Comparison of ENCODE assay signal across 19 cellular contexts in the genomic region with DNA sequence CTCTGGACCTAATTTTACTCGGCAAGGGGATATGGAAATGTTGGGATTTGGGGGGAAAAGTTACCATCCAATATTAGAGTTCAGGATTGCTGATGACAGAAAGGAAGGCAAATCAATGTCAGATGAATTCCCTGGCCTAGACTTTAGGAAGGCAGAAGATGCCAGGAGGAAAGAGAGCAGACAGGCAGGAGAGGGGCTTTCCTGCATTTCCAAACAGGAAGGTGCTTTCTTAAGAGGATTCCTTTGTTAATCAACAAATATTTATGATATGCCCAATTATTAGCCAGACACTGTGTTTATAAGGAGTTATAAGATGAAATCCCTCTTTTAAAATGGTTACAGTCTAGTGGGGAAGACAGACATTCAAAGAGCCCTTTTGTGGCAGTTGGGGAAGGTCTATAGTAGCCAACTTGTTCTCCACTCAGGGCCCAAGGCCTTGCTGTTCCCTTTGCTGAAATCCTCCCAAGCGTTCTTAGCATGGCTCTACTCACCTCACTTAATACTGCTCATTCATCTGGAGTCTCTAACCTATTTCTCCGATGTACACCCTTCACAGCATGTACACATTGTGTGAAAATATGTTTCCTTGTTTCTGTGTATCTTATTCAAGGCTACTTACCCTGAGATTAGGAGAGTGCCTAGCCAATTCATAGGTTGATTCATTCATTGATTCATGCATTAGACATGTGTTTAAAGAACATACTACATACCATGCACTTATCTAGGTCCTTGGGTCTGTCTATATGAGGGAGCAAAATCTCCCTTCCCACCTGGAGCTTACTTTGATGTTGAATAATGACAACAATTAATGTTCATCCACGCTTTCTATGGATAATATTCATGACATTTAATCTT. TPM values are rescaled to one million over a fixed set of nuclear protein-coding genes. Genes with fewer than 3 reads are reported as not detected.
DNase-seq lines count a peak whose midpoint lies in the region; FAIRE-seq and TF ChIP-seq lines count a peak whose summit lies in the region.
"Had no signal": no experiment of that assay in that cellular context is flagged by ENCODE, and none has a peak within 500 bp of the region (broad histone marks: within the 10 kb centered on the region; RNA-seq: fewer than 3 reads in every experiment).

No MANE protein-coding gene starts in this region.

- H3K4me3 Mint-ChIP-seq in endodermal cell = no peak overlapping the region
- H3K4me3 Mint-ChIP-seq: B cell had no signal

- H3K9me3 Mint-ChIP-seq in endodermal cell = no peaks in the 10 kb centered on the region

- no peak for TF ChIP-seq EP300 in stomach (IDR thresholded peaks at IDR 0.05)

- H3K4me1 ChIP-seq in stomach (peaks cover 9 to 52% (median 26%) of the 10 kb centered on the region in 4 donors), endodermal cell (ENCODE audit: control insufficient read depth, insufficient read depth, low read length) (no peaks in the 10 kb centered on the region)

- H3K36me3 ChIP-seq in bronchial epithelial cell (ENCODE audit: control insufficient read depth, insufficient read depth, low read length) (no peaks in the 10 kb centered on the region), stomach (peaks cover 0 to 6% (median 0%) of the 10 kb centered on the region in 4 donors), endodermal cell (ENCODE audit: control insufficient read depth, insufficient read depth, low read length) (no peaks in the 10 kb centered on the region)

- H3K9me3 ChIP-seq in stomach = no peaks in the 10 kb centered on the region
- no peaks in the 10 kb centered on the region for H3K9me3 ChIP-seq in endodermal cell (ENCODE audit: control insufficient read depth, low read length)

- H3K27me3 ChIP-seq in bronchial epithelial cell (ENCODE audit: control insufficient read depth, insufficient read depth, low read length) (no peaks in the 10 kb centered on the region), stomach (peaks cover 0 to 5% (median 0%) of the 10 kb centered on the region in 3 donors), endodermal cell (ENCODE audit: control insufficient read depth, insufficient read depth, low read length, poor library complexity, severe bottlenecking) (peaks cover 32% of the 10 kb centered on the region)

- peak overlapping the region in 3 of 5 donors; percentile 49 to 84 (median 61) for H3K27ac ChIP-seq in stomach
- no peak overlapping the region for H3K27ac ChIP-seq in endodermal cell (ENCODE audit: low read depth, low read length)

- H3K36me3 Mint-ChIP-seq in endodermal cell (ENCODE audit: low read depth) = no peaks in the 10 kb centered on the region

- peak; percentile 10 for DNase-seq in HCEC 1CT
- DNase-seq in bronchial epithelial cell (ENCODE audit: low read depth) = peak; percentile 64
- DNase-seq in kidney tubule cell (ENCODE audit: low spot score) = peak; percentile 31
- no peak for DNase-seq in stomach
- no peak for DNase-seq in GDM1 (lab: John Stamatoyannopoulos, UW)
- no peak for DNase-seq in GM13976 (ENCODE audit: low spot score)
- DNase-seq in HT-29 (ENCODE audit: low spot score) = no peak
- DNase-seq in endodermal cell = no peak
- DNase-seq: activated CD4-positive, CD25-positive, alpha-beta regulatory T cell treated with anti-CD3 and anti-CD28 coated beads, Interleukin-2, amount 50 U/mL, for 72 hours; activated gamma-delta T cell; dorsolateral prefrontal cortex; foreskin fibroblast; Kasumi-1; mammary epithelial cell; NCI-H1417; NK-92 treated with Interleukin-12 subunit alpha and Interleukin-12 subunit beta, amount 100 ng/mL, for 24 hours; stimulated activated naive CD4-positive, alpha-beta T cell; T-helper 2 cell had no signal

- H3K27ac Mint-ChIP-seq in endodermal cell = no peak overlapping the region
- H3K27ac Mint-ChIP-seq: B cell had no signal

- peaks cover 16% of the 10 kb centered on the region for H3K4me1 Mint-ChIP-seq in endodermal cell

- FAIRE-seq in bronchial epithelial cell (lab: Jason Lieb, UNC) = peak; percentile 13

- intact Hi-C loops in stomach (cut with DNase I; ENCODE audit: low total_unique reads) = no loop called here

- no peak for TF ChIP-seq CTCF in bronchial epithelial cell (IDR thresholded peaks at IDR 0.05; ENCODE audit: insufficient read depth, low read length, severe bottlenecking)
- no peak for TF ChIP-seq CTCF in stomach (IDR thresholded peaks at IDR 0.05)
- no peak for TF ChIP-seq CTCF in GM13976 (IDR thresholded peaks at IDR 0.05; ENCODE audit: borderline replicate concordance, control extremely low read depth, extremely low read depth, insufficient read depth, missing control alignments)
- no peak for TF ChIP-seq CTCF in endodermal cell (conservative IDR thresholded peaks at IDR 0.05)

- in situ Hi-C loops in GM13976 (cut with MboI; ENCODE audit: low sequenced_read_pairs, unreplicated experiment) = no loop called here

- H3K4me3 ChIP-seq in bronchial epithelial cell (ENCODE audit: low read depth, low read length) (no peak overlapping the region), stomach (no peak overlapping the region), endodermal cell (ENCODE audit: low read length) (no peak overlapping the region)
- H3K4me3 ChIP-seq: dorsolateral prefrontal cortex had no signal

- no peak overlapping the region for H3K9ac ChIP-seq in endodermal cell (ENCODE audit: extremely low read depth, low read length, poor library complexity, severe bottlenecking)

- 68 to 84% (median 79%) methylated on average over 4 of the region's 4 CpGs for WGBS in stomach, 5 donors
- 89% methylated on average over 3 of the region's 4 CpGs; no CpG with 5 or more reads in 1 of the 2 experiments for WGBS in endodermal cell (ENCODE audit: insufficient coverage in 1 of 2, insufficient read length in 1 of 2), 2 experiments

- TF ChIP-seq POLR2A in stomach (IDR thresholded peaks at IDR 0.05) = no peak

- H3K27me3 Mint-ChIP-seq in endodermal cell (ENCODE audit: insufficient read depth) = peaks cover 39% of the 10 kb centered on the region

RNA-seq across cellular contexts. Expression of gene IGFBP7, which starts 5.3 kb away (rescaled TPM):
- 89.9 and 92.9 TPM in 2 replicates for total RNA-seq in bronchial epithelial cell
- 100 to 1,000 TPM; 188 to 972 (median 281) TPM for total RNA-seq in stomach
- polyA plus RNA-seq in stomach = 100 to 1,000 TPM in 1 of 3 donors, 10 to 100 TPM in 2; 71.8 to 199 (median 85.9) TPM
- not detected in 2 replicates for total RNA-seq in HT-29 (2014; rRNA removed; shearing (Covaris generic))
- 1 to 10 TPM in 1 of 2 donors, not detected in 1; 1.1 TPM for total RNA-seq in endodermal cell
- polyA plus RNA-seq in endodermal cell (2013, experiment 1 of 2) = 31.0 TPM
- polyA plus RNA-seq in endodermal cell (2013, experiment 2 of 2) = 50.6 TPM
- total RNA-seq: B cell had no signal

Comparison
In these comparisons a context has a peak if more than half of its experiments do, and no peak if none do; other contexts are left out.
1. DNase-seq: peak in HCEC 1CT (single experiment), bronchial epithelial cell (single experiment) and kidney tubule cell (single experiment); none in stomach (single experiment), GDM1 (single experiment), GM13976 (single experiment), HT-29 (single experiment) and endodermal cell (single experiment).
2. RNA of gene IGFBP7, which starts 5.3 kb away (total RNA-seq): 188 to 972 TPM in stomach and 89.9 to 92.9 TPM in bronchial epithelial cell; 1.1 TPM in endodermal cell and not detected in HT-29; every median in the first group is over 10 times any median in the second.